Comparison of ENCODE assay signal across 9 cellular contexts in the genomic region with DNA sequence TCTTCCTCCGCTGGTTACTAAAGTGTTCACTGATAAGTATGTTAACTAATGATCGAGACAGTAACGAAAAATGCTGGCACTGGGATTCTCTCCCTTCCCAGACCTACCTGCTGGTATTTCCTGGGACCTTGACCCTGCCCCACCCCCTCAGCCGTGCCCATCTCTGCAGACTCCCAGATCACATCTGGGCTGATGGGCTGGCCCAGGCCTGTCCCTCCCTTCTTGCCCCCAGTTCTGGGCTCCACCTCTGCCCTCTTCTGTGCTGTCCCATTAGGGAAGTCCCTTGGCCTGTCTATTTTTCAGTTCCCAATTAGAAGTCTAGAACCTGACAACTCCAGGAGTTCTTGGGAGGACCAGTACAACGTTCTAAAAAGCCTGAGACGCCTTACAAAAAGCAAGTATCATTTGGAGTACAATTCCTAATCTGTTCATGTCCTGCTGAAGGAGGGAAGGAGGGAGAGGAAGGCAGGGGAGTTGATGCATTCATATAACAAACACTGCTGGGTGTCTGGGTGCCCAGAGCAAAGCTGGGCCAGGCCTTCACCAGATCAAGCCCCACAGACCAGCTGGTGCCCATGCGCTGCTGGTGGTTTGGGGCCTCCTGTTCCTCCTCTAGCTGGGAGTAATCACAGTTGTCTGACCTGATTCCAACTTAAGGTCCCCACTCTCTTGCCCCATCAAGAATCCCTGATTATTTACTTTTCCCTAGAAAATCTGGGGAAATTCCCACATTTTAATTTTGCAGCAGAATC. TPM values are rescaled to one million over a fixed set of nuclear protein-coding genes. Genes with fewer than 3 reads are reported as not detected.
DNase-seq lines count a peak whose midpoint lies in the region.
"Had no signal": no experiment of that assay in that cellular context is flagged by ENCODE, and none has a peak within 500 bp of the region (broad histone marks: within the 10 kb centered on the region; RNA-seq: fewer than 3 reads in every experiment).

No MANE protein-coding gene starts in this region.

- intact Hi-C loops in activated CD4-positive, alpha-beta memory T cell treated with anti-CD3 and anti-CD28 coated beads for 36 hours (cut with micrococcal nuclease): no loop called here

- peaks cover 50% of the 10 kb centered on the region for H3K4me1 ChIP-seq in stomach smooth muscle (ENCODE audit: control insufficient read depth, insufficient read depth, low read length)

- H3K4me1 Mint-ChIP-seq in activated CD4-positive, alpha-beta memory T cell treated with anti-CD3 and anti-CD28 coated beads, Interleukin-2, amount 10 ng/mL, durations not matched to agents 7 days and 5 days: peaks cover 34% of the 10 kb centered on the region
- peaks cover 15% of the 10 kb centered on the region for H3K4me1 Mint-ChIP-seq in activated CD4-positive, alpha-beta memory T cell treated with anti-CD3 and anti-CD28 coated beads for 36 hours (ENCODE audit: low read depth)
- H3K4me1 Mint-ChIP-seq in immature natural killer cell: peaks cover 13 to 14% of the 10 kb centered on the region in 2 donors

- H3K27ac ChIP-seq in stomach smooth muscle (ENCODE audit: low read length): peak overlapping the region; percentile 76

- no peak overlapping the region for H3K4me3 ChIP-seq in stomach smooth muscle (ENCODE audit: low read length in 2 of 2)

- H3K9me3 ChIP-seq in stomach smooth muscle (ENCODE audit: control insufficient read depth in 2 of 2, low read length in 2 of 2): no peaks in the 10 kb centered on the region

- H3K27me3 Mint-ChIP-seq in activated CD4-positive, alpha-beta memory T cell treated with anti-CD3 and anti-CD28 coated beads, Interleukin-2, amount 10 ng/mL, durations not matched to agents 7 days and 5 days: peaks cover 9% of the 10 kb centered on the region
- no peaks in the 10 kb centered on the region for H3K27me3 Mint-ChIP-seq in activated CD4-positive, alpha-beta memory T cell treated with anti-CD3 and anti-CD28 coated beads for 36 hours
- H3K27me3 Mint-ChIP-seq in immature natural killer cell (ENCODE audit: low read depth in 3 of 3): peaks cover 0 to 4% (median 2%) of the 10 kb centered on the region in 3 donors

- no peak overlapping the region for H3K4me3 Mint-ChIP-seq in activated CD4-positive, alpha-beta memory T cell treated with anti-CD3 and anti-CD28 coated beads, Interleukin-2, amount 10 ng/mL, durations not matched to agents 7 days and 5 days
- no peak overlapping the region for H3K4me3 Mint-ChIP-seq in activated CD4-positive, alpha-beta memory T cell treated with anti-CD3 and anti-CD28 coated beads for 36 hours
- no peak overlapping the region for H3K4me3 Mint-ChIP-seq in immature natural killer cell

- no peaks in the 10 kb centered on the region for H3K9me3 Mint-ChIP-seq in activated CD4-positive, alpha-beta memory T cell treated with anti-CD3 and anti-CD28 coated beads, Interleukin-2, amount 10 ng/mL, durations not matched to agents 7 days and 5 days
- H3K9me3 Mint-ChIP-seq in activated CD4-positive, alpha-beta memory T cell treated with anti-CD3 and anti-CD28 coated beads for 36 hours: no peaks in the 10 kb centered on the region
- H3K9me3 Mint-ChIP-seq in immature natural killer cell: no peaks in the 10 kb centered on the region

- no peak for DNase-seq in activated CD4-positive, alpha-beta memory T cell treated with anti-CD3 and anti-CD28 coated beads, Interleukin-2, amount 10 ng/mL, durations not matched to agents 7 days and 5 days
- no peak for DNase-seq in activated CD4-positive, alpha-beta memory T cell treated with anti-CD3 and anti-CD28 coated beads for 36 hours
- DNase-seq in RPMI8226 (peak; percentile 22), immature natural killer cell (no peak), T-helper 9 cell (no peak), 8988T (no peak), HPDE6-E6E7 (ENCODE audit: extremely low spot score) (no peak)
- DNase-seq: substantia nigra had no signal

- POLR2A ChIA-PET in activated CD4-positive, alpha-beta memory T cell treated with anti-CD3 and anti-CD28 coated beads, Interleukin-2, amount 10 ng/mL, durations not matched to agents 7 days and 5 days (lab: Charles Lee): interaction anchor here (2.5 kb wide), 1 partner anchor 9 kb away, joined by 7 read pairs; no protein-coding TSS in a partner anchor
- POLR2A ChIA-PET in activated CD4-positive, alpha-beta memory T cell treated with anti-CD3 and anti-CD28 coated beads for 36 hours (lab: Charles Lee): interaction anchor here (1.4 kb wide), 1 partner anchor 83 kb away, joined by 3 read pairs; the partner anchor contains the start of gene DUSP1

- H3K36me3 Mint-ChIP-seq in activated CD4-positive, alpha-beta memory T cell treated with anti-CD3 and anti-CD28 coated beads, Interleukin-2, amount 10 ng/mL, durations not matched to agents 7 days and 5 days (ENCODE audit: low read depth): no peaks in the 10 kb centered on the region
- no peaks in the 10 kb centered on the region for H3K36me3 Mint-ChIP-seq in activated CD4-positive, alpha-beta memory T cell treated with anti-CD3 and anti-CD28 coated beads for 36 hours
- peaks cover 0 to 4% (median 0%) of the 10 kb centered on the region in 3 donors for H3K36me3 Mint-ChIP-seq in immature natural killer cell

- H3K9ac ChIP-seq in stomach smooth muscle (ENCODE audit: low read length in 2 of 2): peak overlapping the region in 1 of 2 donors; percentile 21

- CTCF ChIA-PET in activated CD4-positive, alpha-beta memory T cell treated with anti-CD3 and anti-CD28 coated beads, Interleukin-2, amount 10 ng/mL, durations not matched to agents 7 days and 5 days (lab: Charles Lee): interaction anchor here (0.5 to 1.4 kb wide), 3 partner anchors 9 to 617 kb away, joined by 3 to 5 read pairs (median 3); no protein-coding TSS in a partner anchor
- CTCF ChIA-PET in activated CD4-positive, alpha-beta memory T cell treated with anti-CD3 and anti-CD28 coated beads for 36 hours (lab: Charles Lee): interaction anchor here (2.1 kb wide), 1 partner anchor 9 kb away, joined by 7 read pairs; no protein-coding TSS in a partner anchor

- H3K36me3 ChIP-seq in stomach smooth muscle (ENCODE audit: control insufficient read depth in 2 of 2, insufficient read depth in 2 of 2, low read length in 2 of 2): peaks cover 2 to 10% of the 10 kb centered on the region in 2 donors

- peak overlapping the region; percentile 61 for H3K27ac Mint-ChIP-seq in activated CD4-positive, alpha-beta memory T cell treated with anti-CD3 and anti-CD28 coated beads, Interleukin-2, amount 10 ng/mL, durations not matched to agents 7 days and 5 days
- H3K27ac Mint-ChIP-seq in activated CD4-positive, alpha-beta memory T cell treated with anti-CD3 and anti-CD28 coated beads for 36 hours: no peak overlapping the region
- H3K27ac Mint-ChIP-seq in immature natural killer cell: peak overlapping the region in 5 of 6 donors; percentile 25 to 81 (median 71)

- no peaks in the 10 kb centered on the region for H3K27me3 ChIP-seq in stomach smooth muscle (ENCODE audit: control insufficient read depth in 1 of 2, insufficient read depth in 2 of 2, low read length in 2 of 2)

RNA-seq across cellular contexts. Expression of gene NEURL1B, which starts 47.1 kb away (rescaled TPM):
- 1 to 10 TPM; 3.0 to 3.3 TPM for total RNA-seq in activated CD4-positive, alpha-beta memory T cell treated with anti-CD3 and anti-CD28 coated beads, Interleukin-2, amount 10 ng/mL, durations not matched to agents 7 days and 5 days
- total RNA-seq in activated CD4-positive, alpha-beta memory T cell treated with anti-CD3 and anti-CD28 coated beads for 36 hours: under 1 TPM; 0.29 to 0.38 TPM
- polyA plus RNA-seq in immature natural killer cell: under 1 TPM in 1 of 3 donors, not detected in 2; 0.09 TPM
